20 cellular contexts compared by ENCODE assay signal in the genomic region with DNA sequence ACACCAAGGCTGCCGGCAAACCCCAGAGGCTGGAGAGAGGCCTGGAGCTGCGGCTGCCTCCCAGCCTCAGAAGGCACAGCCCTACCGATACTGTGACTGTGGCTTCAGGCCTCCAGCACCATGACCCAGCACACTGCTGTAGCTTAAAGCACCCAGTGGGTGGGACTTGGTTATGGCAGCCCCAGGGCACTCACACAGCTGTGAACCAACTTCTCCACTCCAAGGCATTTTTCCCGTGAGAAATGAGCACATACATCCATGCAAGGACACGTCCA.
DNase-seq lines count a peak whose midpoint lies in the region; ATAC-seq, FAIRE-seq and TF ChIP-seq lines count a peak whose summit lies in the region.
"Had no signal": no experiment of that assay in that cellular context is flagged by ENCODE, and none has a peak within 500 bp of the region (broad histone marks: within the 10 kb centered on the region; RNA-seq: fewer than 3 reads in every experiment).

No MANE protein-coding gene starts in this region.

- no peak overlapping the region for H3K9ac ChIP-seq in neuronal stem cell (ENCODE audit: low read depth, low read length, poor library complexity)
- H3K9ac ChIP-seq: KMS-11 had no signal

- peak overlapping the region; percentile 59 for H3K18ac ChIP-seq in neuronal stem cell (ENCODE audit: low read length)

- H3K36me3 Mint-ChIP-seq in WTC11 = no peaks in the 10 kb centered on the region

- H3K9me3 Mint-ChIP-seq in WTC11 = no peaks in the 10 kb centered on the region

- whole genome bisulfite sequencing in neuronal stem cell (ENCODE audit: extremely low coverage in 2 of 2, insufficient read length in 2 of 2, insufficient replicate concordance in 1 of 2), 2 donors = no CpG with 5 or more reads among the region's 5 CpGs
- WGBS in small intestine, 3 donors = 65 to 82% (median 70%) methylated on average over 5 of the region's 5 CpGs

- H4K8ac ChIP-seq in neuronal stem cell (ENCODE audit: low read depth, low read length) = no peak overlapping the region

- no peaks in the 10 kb centered on the region for H3K36me3 ChIP-seq in neuronal stem cell (replicated peaks in 1 of 2; ENCODE audit: control insufficient read depth in 2 of 2, insufficient read depth in 2 of 2, low read length in 2 of 2)
- H3K36me3 ChIP-seq in upper lobe of right lung = no peaks in the 10 kb centered on the region
- H3K36me3 ChIP-seq in small intestine (ENCODE audit: control insufficient read depth in 2 of 2, insufficient read depth in 2 of 2, low read length in 2 of 2) = no peaks in the 10 kb centered on the region

- no peak overlapping the region for H2BK5ac ChIP-seq in neuronal stem cell (ENCODE audit: low read length)

- H2AK5ac ChIP-seq in neuronal stem cell (ENCODE audit: low read depth, low read length) = no peak overlapping the region

- H3K4me3 ChIP-seq in neuronal stem cell (ENCODE audit: low read length in 2 of 2) (no peak overlapping the region), upper lobe of right lung (no peak overlapping the region), small intestine (ENCODE audit: low read depth in 1 of 2, low read length in 2 of 2) (no peak overlapping the region)

- no peak overlapping the region for H4K91ac ChIP-seq in neuronal stem cell (ENCODE audit: low read depth, low read length, poor library complexity)

- peaks cover 16% of the 10 kb centered on the region for H3K4me1 Mint-ChIP-seq in WTC11

- no peak overlapping the region for H3K27ac Mint-ChIP-seq in WTC11
- H3K27ac Mint-ChIP-seq: HFFc6 had no signal

- peak; percentile 17 for DNase-seq in activated effector memory CD4-positive, alpha-beta T cell treated with anti-CD3 and anti-CD28 coated beads, Interleukin-2, amount 50 U/mL, for 16 hours
- DNase-seq in activated effector memory CD4-positive, alpha-beta T cell treated with Interleukin-2 at 50 U/mL for 16 hours = no peak
- peak; percentile 1 for DNase-seq in WTC11 (ENCODE audit: low spot score)
- DNase-seq in neuronal stem cell (ENCODE audit: low spot score) = no peak
- peak; percentile 40 for DNase-seq in upper lobe of right lung
- no peak for DNase-seq in small intestine
- DNase-seq: C1 segment of cervical spinal cord, COR-L47, DMS153, EL, HFFc6, NCI-H1105, NCI-H1694, NCI-H510A treated with DMSO at 0.1 percent for 48 hours had no signal

- H3K23ac ChIP-seq in neuronal stem cell (ENCODE audit: low read depth, low read length, poor library complexity) = no peak overlapping the region

- H2BK12ac ChIP-seq in neuronal stem cell (ENCODE audit: low read length) = no peak overlapping the region

- peak overlapping the region; percentile 1 for H2BK15ac ChIP-seq in neuronal stem cell (ENCODE audit: low read length)

- H2AFZ ChIP-seq in neuronal stem cell (ENCODE audit: low read length) = no peak overlapping the region

- no peak overlapping the region for H3K14ac ChIP-seq in neuronal stem cell (ENCODE audit: low read length)

- CTCF ChIA-PET in WTC11 (lab: Charles Lee) = no interaction called here

- H3K9me3 ChIP-seq in neuronal stem cell (replicated peaks in 1 of 2; ENCODE audit: control insufficient read depth in 2 of 2, insufficient read depth in 1 of 2, low read depth in 1 of 2, low read length in 2 of 2) = peaks cover 0 to 2% of the 10 kb centered on the region in 2 donors
- H3K9me3 ChIP-seq in upper lobe of right lung = no peaks in the 10 kb centered on the region
- no peaks in the 10 kb centered on the region for H3K9me3 ChIP-seq in small intestine (ENCODE audit: control insufficient read depth, low read depth)

- no peak for ATAC-seq in WTC11
- no peak for ATAC-seq in upper lobe of right lung
- ATAC-seq in GM18909 (IDR thresholded peaks at IDR 0.05; ENCODE audit: poor library complexity, unreplicated experiment) = no peak
- ATAC-seq: HepG2, Panc1, Right ventricle myocardium inferior had no signal

- no peak overlapping the region for H3K4me3 Mint-ChIP-seq in WTC11
- H3K4me3 Mint-ChIP-seq: HFFc6 had no signal

- no peak for FAIRE-seq in small intestine (lab: Jason Lieb, UNC)
- FAIRE-seq: H1, HepG2 had no signal

- no peaks in the 10 kb centered on the region; the same call in 1 of the 2 replicates for H3K27me3 Mint-ChIP-seq in WTC11 (ENCODE audit: low read depth)

- H3K79me1 ChIP-seq in neuronal stem cell (ENCODE audit: low read depth, low read length) = no peaks in the 10 kb centered on the region

- POLR2A ChIA-PET in WTC11 (lab: Charles Lee) = no interaction called here

- peak overlapping the region; percentile 53 for H3K4ac ChIP-seq in neuronal stem cell (ENCODE audit: low read length)

- intact Hi-C loops in upper lobe of right lung (cut with DNase I) = no loop called here

- H2BK120ac ChIP-seq in neuronal stem cell (ENCODE audit: low read depth, low read length) = no peak overlapping the region

- H3K4me2 ChIP-seq in neuronal stem cell (ENCODE audit: insufficient read depth, low read length, poor library complexity, severe bottlenecking) = no peak overlapping the region
- H3K4me2 ChIP-seq: KMS-11 had no signal

- H3K27ac ChIP-seq in neuronal stem cell (replicated peaks; ENCODE audit: low read length) (no peak overlapping the region), upper lobe of right lung (no peak overlapping the region), small intestine (ENCODE audit: low read depth in 1 of 2, low read length in 1 of 2) (no peak overlapping the region)
- H3K27ac ChIP-seq: KMS-11 had no signal

- H3K27me3 ChIP-seq in neuronal stem cell (ENCODE audit: control insufficient read depth in 3 of 3, insufficient read depth in 3 of 3, low read depth in 1 of 3, low read length in 3 of 3) (no peaks in the 10 kb centered on the region), upper lobe of right lung (no peaks in the 10 kb centered on the region), small intestine (ENCODE audit: control insufficient read depth in 2 of 2, insufficient read depth in 2 of 2, low read length in 2 of 2) (no peaks in the 10 kb centered on the region)

- H3K4me1 ChIP-seq in neuronal stem cell (ENCODE audit: control insufficient read depth in 2 of 2, insufficient read depth in 1 of 2, low read depth in 1 of 2, low read length in 2 of 2) (peaks cover 0 to 5% of the 10 kb centered on the region in 2 donors), upper lobe of right lung (peaks cover 7% of the 10 kb centered on the region), small intestine (ENCODE audit: control insufficient read depth in 2 of 2, insufficient read depth in 1 of 2, low read depth in 1 of 2, low read length in 1 of 2) (no peaks in the 10 kb centered on the region)

- TF ChIP-seq CTCF in WTC11 (IDR thresholded peaks at IDR 0.05) (no peak), upper lobe of right lung (IDR thresholded peaks at IDR 0.05) (no peak)

TF ChIP-seq in WTC11, 78 proteins besides CTCF, POLR2A, EP300 and RAD21 (continues in another document):
- TF ChIP-seq ESRRA (CRISPR knock-in tag; IDR thresholded peaks at IDR 0.05; ENCODE audit: borderline replicate concordance) (no peak), IRF2 (CRISPR knock-in tag; IDR thresholded peaks at IDR 0.05; ENCODE audit: borderline replicate concordance, low read depth) (no peak), MYBL2 (CRISPR knock-in tag; IDR thresholded peaks at IDR 0.05) (no peak), GRHL2 (CRISPR knock-in tag; IDR thresholded peaks at IDR 0.05; ENCODE audit: insufficient replicate concordance, severe bottlenecking) (no peak), CREM (CRISPR knock-in tag; IDR thresholded peaks at IDR 0.05) (no peak), NR2C2 (CRISPR knock-in tag; IDR thresholded peaks at IDR 0.05) (no peak), ZNF281 (CRISPR knock-in tag; IDR thresholded peaks at IDR 0.05) (no peak), JUN (CRISPR knock-in tag; IDR thresholded peaks at IDR 0.05) (no peak), SMAD3 (CRISPR knock-in tag; IDR thresholded peaks at IDR 0.05; ENCODE audit: borderline replicate concordance) (no peak)
- TF ChIP-seq, protein P1, sequence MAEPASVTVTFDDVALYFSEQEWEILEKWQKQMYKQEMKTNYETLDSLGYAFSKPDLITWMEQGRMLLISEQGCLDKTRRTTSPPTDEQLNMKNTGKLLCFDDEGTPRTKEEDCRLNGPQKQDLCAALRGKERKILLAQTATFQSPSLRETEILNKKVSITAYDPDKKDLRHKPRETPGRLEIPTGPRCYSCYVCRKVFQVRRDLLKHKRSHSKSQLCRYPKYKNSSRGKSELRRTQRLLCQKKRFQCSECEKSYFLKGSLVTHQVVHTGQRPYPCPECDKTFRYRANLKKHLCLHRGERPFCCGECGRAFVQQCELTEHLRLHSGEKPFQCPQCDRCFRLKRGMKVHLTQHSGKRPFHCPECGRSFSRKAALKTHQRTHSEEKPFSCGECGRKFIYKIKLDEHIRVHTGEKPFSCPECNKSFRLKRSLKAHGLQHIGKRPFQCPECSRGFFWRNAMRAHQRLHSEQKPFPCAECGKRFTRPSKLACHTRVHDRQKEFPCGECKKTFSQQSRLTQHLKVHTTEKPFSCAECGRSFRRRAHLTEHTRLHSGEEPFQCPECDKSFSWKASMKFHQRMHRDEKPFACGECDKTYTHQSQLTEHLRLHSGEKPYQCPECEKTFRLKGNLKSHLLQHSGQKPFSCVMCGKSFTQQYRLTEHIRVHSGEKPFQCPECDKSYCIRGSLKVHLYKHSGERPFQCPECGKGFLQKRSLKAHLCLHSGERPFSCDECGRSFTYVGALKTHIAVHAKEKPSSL (CRISPR knock-in tag; conservative IDR thresholded peaks at IDR 0.05) = no peak

Comparison
In these comparisons a context has a peak if more than half of its experiments do, and no peak if none do; other contexts are left out.
1. DNase-seq: peak in activated effector memory CD4-positive, alpha-beta T cell treated with anti-CD3 and anti-CD28 coated beads, Interleukin-2, amount 50 U/mL, for 16 hours (single experiment), WTC11 (single experiment) and upper lobe of right lung (single experiment); none in activated effector memory CD4-positive, alpha-beta T cell treated with Interleukin-2 at 50 U/mL for 16 hours (single experiment), neuronal stem cell (single experiment) and small intestine (single experiment).